Comparison of ENCODE assay signal across 2 cellular contexts in genomic region chr10:3904419-3904975, GRCh38.
TF ChIP-seq lines count a peak whose summit lies in the region.

No MANE protein-coding gene starts in this region.

TF ChIP-seq in IMR-90, 13 proteins besides CTCF, POLR2A, EP300 and RAD21:
- TF ChIP-seq BHLHE40 (IDR thresholded peaks at IDR 0.05; ENCODE audit: low read depth, low read length) (no peak), FOS (IDR thresholded peaks at IDR 0.05; ENCODE audit: low read depth, low read length) (no peak), MAZ (IDR thresholded peaks at IDR 0.05; ENCODE audit: borderline replicate concordance, low read depth, low read length) (no peak)
- TF ChIP-seq, protein P1, sequence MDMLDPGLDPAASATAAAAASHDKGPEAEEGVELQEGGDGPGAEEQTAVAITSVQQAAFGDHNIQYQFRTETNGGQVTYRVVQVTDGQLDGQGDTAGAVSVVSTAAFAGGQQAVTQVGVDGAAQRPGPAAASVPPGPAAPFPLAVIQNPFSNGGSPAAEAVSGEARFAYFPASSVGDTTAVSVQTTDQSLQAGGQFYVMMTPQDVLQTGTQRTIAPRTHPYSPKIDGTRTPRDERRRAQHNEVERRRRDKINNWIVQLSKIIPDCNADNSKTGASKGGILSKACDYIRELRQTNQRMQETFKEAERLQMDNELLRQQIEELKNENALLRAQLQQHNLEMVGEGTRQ (IDR thresholded peaks at IDR 0.05; ENCODE audit: low read depth, low read length) = no peak

TF ChIP-seq in GM12878, 131 proteins besides CTCF, POLR2A, EP300 and RAD21:
- no peak for TF ChIP-seq CEBPZ (IDR thresholded peaks at IDR 0.05; ENCODE audit: low read depth, low read length)
